ENCODE assay signal across 14 cellular contexts in genomic region chr14:54796961-54797360, GRCh38.
DNase-seq lines count a peak whose midpoint lies in the region; ATAC-seq and TF ChIP-seq lines count a peak whose summit lies in the region.
"Had no signal": no experiment of that assay in that cellular context is flagged by ENCODE, and none has a peak within 500 bp of the region (broad histone marks: within the 10 kb centered on the region; RNA-seq: fewer than 3 reads in every experiment).

No MANE protein-coding gene starts in this region.

- peak overlapping the region; percentile 1 for H3K4me2 ChIP-seq in osteoblast (ENCODE audit: insufficient read depth, low read length)

- H3K27me3 ChIP-seq in RWPE2 (ENCODE audit: insufficient read depth, poor library complexity, severe bottlenecking) (no peaks in the 10 kb centered on the region), osteoblast (ENCODE audit: insufficient read depth, low read length) (no peaks in the 10 kb centered on the region)

- TF ChIP-seq CTCF in RWPE2 (IDR thresholded peaks at IDR 0.05; ENCODE audit: poor library complexity, severe bottlenecking) (no peak), epithelial cell of esophagus (IDR thresholded peaks at IDR 0.05; ENCODE audit: insufficient read depth, low read depth, low read length, missing control alignments) (no peak), osteoblast (IDR thresholded peaks at IDR 0.05; ENCODE audit: extremely low read depth, low read depth, low read length) (no peak)

- no peaks in the 10 kb centered on the region for H4K20me1 ChIP-seq in osteoblast (ENCODE audit: insufficient read depth, low read length)

- H2AFZ ChIP-seq in osteoblast (ENCODE audit: low read length) = no peak overlapping the region
- H2AFZ ChIP-seq: parathyroid adenoma had no signal

- ATAC-seq in RWPE2 (ENCODE audit: low read depth) (peak; percentile 89), HG02870 (IDR thresholded peaks at IDR 0.05; ENCODE audit: unreplicated experiment) (no peak)
- ATAC-seq: HCT116 had no signal

- no peaks in the 10 kb centered on the region for H3K79me2 ChIP-seq in osteoblast (ENCODE audit: insufficient read depth, low read length)
- H3K79me2 ChIP-seq: parathyroid adenoma had no signal

- H3K27ac ChIP-seq in RWPE2 (ENCODE audit: poor library complexity, severe bottlenecking) (no peak overlapping the region), osteoblast (ENCODE audit: low read depth, low read length) (peak overlapping the region; percentile 22)
- H3K27ac ChIP-seq: parathyroid adenoma had no signal

- DNase-seq in GM04503 (ENCODE audit: low read depth) (peak; percentile 42), RWPE2 (ENCODE audit: low spot score) (no peak), epithelial cell of esophagus (ENCODE audit: low read depth) (peak; percentile 72), osteoblast (ENCODE audit: insufficient read length, low spot score, missing footprints) (no peak), iPS-NIHi7 (ENCODE audit: extremely low spot score) (no peak), globus pallidus (ENCODE audit: low spot score) (no peak)
- DNase-seq in stimulated activated CD4-positive, alpha-beta T cell treated with anti-CD3 and anti-CD28 coated beads, Interleukin-12 subunit alpha, Interleukin-12 subunit beta, amount 100 ng/mL, for 4 hours = no peak
- DNase-seq: CD4-positive, CD25-positive, alpha-beta regulatory T cell; DMS79 treated with DMSO at 0.1 percent for 48 hours; NCI-H1694 treated with DMSO at 0.1 percent for 48 hours; NCI-H510A had no signal

- no peaks in the 10 kb centered on the region for H3K9me3 ChIP-seq in RWPE2 (ENCODE audit: severe bottlenecking)
- peaks cover 6% of the 10 kb centered on the region for H3K9me3 ChIP-seq in osteoblast (ENCODE audit: low read depth, low read length)

- no peaks in the 10 kb centered on the region for H3K36me3 ChIP-seq in RWPE2 (ENCODE audit: low read depth)
- H3K36me3 ChIP-seq in osteoblast (ENCODE audit: insufficient read depth, low read length) = no peaks in the 10 kb centered on the region

- no peak overlapping the region for H3K4me3 ChIP-seq in RWPE2 (ENCODE audit: severe bottlenecking)
- no peak overlapping the region for H3K4me3 ChIP-seq in epithelial cell of esophagus (ENCODE audit: low read length)
- no peak overlapping the region for H3K4me3 ChIP-seq in osteoblast (ENCODE audit: insufficient read depth, low read length)

- peaks cover 5% of the 10 kb centered on the region for H3K4me1 ChIP-seq in RWPE2 (ENCODE audit: insufficient read depth, poor library complexity, severe bottlenecking)
- H3K4me1 ChIP-seq in osteoblast (ENCODE audit: insufficient read depth, low read length) = peaks cover 17% of the 10 kb centered on the region
- H3K4me1 ChIP-seq: parathyroid adenoma had no signal

Comparison
In these comparisons a context has a peak if more than half of its experiments do, and no peak if none do; other contexts are left out.
1. DNase-seq: peak in GM04503 (single experiment) and epithelial cell of esophagus (single experiment); none in RWPE2 (single experiment), osteoblast (single experiment), iPS-NIHi7 (single experiment), globus pallidus (single experiment) and stimulated activated CD4-positive, alpha-beta T cell treated with anti-CD3 and anti-CD28 coated beads, Interleukin-12 subunit alpha, Interleukin-12 subunit beta, amount 100 ng/mL, for 4 hours (single experiment).